In the genomic region with DNA sequence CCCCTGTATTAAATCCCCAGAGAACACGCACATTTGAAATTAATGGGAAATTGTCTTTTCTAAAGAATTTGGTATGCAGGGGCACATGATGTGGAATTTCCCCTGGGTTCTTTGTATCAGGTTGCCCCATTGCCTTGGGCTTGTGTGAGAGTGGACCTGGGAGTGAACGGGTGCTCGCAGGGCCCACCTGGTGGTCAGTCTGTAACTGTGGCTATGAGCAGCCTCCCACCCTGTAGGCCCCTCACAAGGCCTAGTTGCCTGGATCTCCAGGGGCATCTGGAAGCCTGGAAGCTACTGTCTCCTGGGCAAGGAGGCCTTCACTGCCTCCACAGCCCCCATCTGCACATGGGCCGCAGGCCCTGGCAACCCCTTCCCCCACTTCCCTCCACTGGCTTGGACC, we compare ENCODE assay signal across 19 cellular contexts. TPM values are rescaled to one million over a fixed set of nuclear protein-coding genes. Genes with fewer than 3 reads are reported as not detected.
DNase-seq lines count a peak whose midpoint lies in the region; ATAC-seq and TF ChIP-seq lines count a peak whose summit lies in the region.
"Had no signal": no experiment of that assay in that cellular context is flagged by ENCODE, and none has a peak within 500 bp of the region (broad histone marks: within the 10 kb centered on the region; RNA-seq: fewer than 3 reads in every experiment).

No MANE protein-coding gene starts in this region.

- no peaks in the 10 kb centered on the region for H3K27me3 Mint-ChIP-seq in central memory CD8-positive, alpha-beta T cell
- H3K27me3 Mint-ChIP-seq in nephron (ENCODE audit: low read depth), result peaks cover 5% of the 10 kb centered on the region
- H3K27me3 Mint-ChIP-seq: activated naive CD8-positive, alpha-beta T cell treated with anti-CD3 and anti-CD28 coated beads, Interleukin-2, amount 10 ng/mL, durations not matched to agents 7 days and 5 days had no signal

- H3K4me3 Mint-ChIP-seq in central memory CD8-positive, alpha-beta T cell, result no peak overlapping the region
- no peak overlapping the region for H3K4me3 Mint-ChIP-seq in nephron
- H3K4me3 Mint-ChIP-seq: activated naive CD8-positive, alpha-beta T cell treated with anti-CD3 and anti-CD28 coated beads, Interleukin-2, amount 10 ng/mL, durations not matched to agents 7 days and 5 days had no signal

- H3K9me3 Mint-ChIP-seq in central memory CD8-positive, alpha-beta T cell, result no peaks in the 10 kb centered on the region
- no peaks in the 10 kb centered on the region for H3K9me3 Mint-ChIP-seq in nephron
- H3K9me3 Mint-ChIP-seq: activated naive CD8-positive, alpha-beta T cell treated with anti-CD3 and anti-CD28 coated beads, Interleukin-2, amount 10 ng/mL, durations not matched to agents 7 days and 5 days had no signal

- ATAC-seq in central memory CD8-positive, alpha-beta T cell (replicated peaks; ENCODE audit: extremely low read depth, poor library complexity, severe bottlenecking), result no peak
- no peak for ATAC-seq in HG03280 (IDR thresholded peaks at IDR 0.05; ENCODE audit: unreplicated experiment)
- ATAC-seq: stimulated activated naive CD8-positive, alpha-beta T cell treated with anti-CD3 and anti-CD28 coated beads, Interleukin-15, Interleukin-2, amounts not matched to agents 100 U/mL and 50 U/mL, for 24 hours had no signal

- H3K4me1 Mint-ChIP-seq in central memory CD8-positive, alpha-beta T cell, result peaks cover 13% of the 10 kb centered on the region
- peaks cover 9% of the 10 kb centered on the region for H3K4me1 Mint-ChIP-seq in nephron

- no peaks in the 10 kb centered on the region for H3K36me3 Mint-ChIP-seq in central memory CD8-positive, alpha-beta T cell (ENCODE audit: insufficient read depth)
- H3K36me3 Mint-ChIP-seq in nephron (ENCODE audit: low read depth), result no peaks in the 10 kb centered on the region

- peak overlapping the region; percentile 36 for H3K27ac Mint-ChIP-seq in central memory CD8-positive, alpha-beta T cell (ENCODE audit: low read depth)
- no peak overlapping the region for H3K27ac Mint-ChIP-seq in nephron
- H3K27ac Mint-ChIP-seq: activated naive CD8-positive, alpha-beta T cell treated with anti-CD3 and anti-CD28 coated beads, Interleukin-2, amount 10 ng/mL, durations not matched to agents 7 days and 5 days had no signal

- CTCF ChIA-PET in HEK293T (lab: Yijun Ruan, JAX), result interaction anchor here (1.1 to 2.5 kb wide), 5 partner anchors 20 to 226 kb away, joined by 3 to 12 read pairs (median 5); no protein-coding TSS in a partner anchor

- POLR2A ChIA-PET in HEK293T (lab: Yijun Ruan, JAX), result no interaction called here

- peak; percentile 14 for DNase-seq in COLO829 (ENCODE audit: low spot score)
- peak; percentile 56 for DNase-seq in HEK293T (ENCODE audit: extremely low spot score)
- DNase-seq in central memory CD8-positive, alpha-beta T cell (ENCODE audit: low spot score in 2 of 2), result no peak
- no peak for DNase-seq in NCI-H2227 (lab: John Stamatoyannopoulos, UW; ENCODE audit: unreplicated experiment)
- no peak for DNase-seq in H4 (ENCODE audit: low spot score)
- no peak for DNase-seq in hippocampal formation (lab: John Stamatoyannopoulos, UW)
- DNase-seq: activated CD4-positive, alpha-beta T cell treated with anti-CD3 and anti-CD28 coated beads for 4 hours; activated naive CD8-positive, alpha-beta T cell treated with anti-CD3 and anti-CD28 coated beads, Interleukin-2, amount 10 ng/mL, durations not matched to agents 7 days and 5 days; activated T-cell treated with anti-CD3 and anti-CD28 coated beads for 4 hours; DMS79 treated with DMSO at 0.1 percent for 48 hours; Karpas-422; NCI-H1436 treated with DMSO at 0.1 percent for 48 hours; NCI-H526; ovary; RPMI8226; stimulated activated naive CD8-positive, alpha-beta T cell treated with anti-CD3 and anti-CD28 coated beads, Interleukin-15, Interleukin-2, amounts not matched to agents 100 U/mL and 50 U/mL, for 24 hours; T-helper 2 cell had no signal

- peak; percentile 15 to 26 (median 22) for TF ChIP-seq CTCF in nephron (IDR thresholded peaks at IDR 0.05; ENCODE audit: unreplicated experiment in 3 of 3)

TF ChIP-seq in HEK293T, 16 proteins besides CTCF, POLR2A, EP300 and RAD21:
- TF ChIP-seq LEF1 (IDR thresholded peaks at IDR 0.05; ENCODE audit: borderline replicate concordance), result no peak
- TF ChIP-seq NFRKB (IDR thresholded peaks at IDR 0.05), result no peak

RNA-seq across cellular contexts. Expression of a gene that starts 43.6 kb away (rescaled TPM):
- total RNA-seq in H4 (2014; rRNA removed; shearing (Covaris generic)), result 23.7 and 23.8 TPM in 2 replicates

Comparison
In these comparisons a context has a peak if more than half of its experiments do, and no peak if none do; other contexts are left out.
1. DNase-seq: peak in COLO829 (single experiment) and HEK293T (single experiment); none in central memory CD8-positive, alpha-beta T cell (0 of 2), NCI-H2227 (single experiment), H4 (single experiment) and hippocampal formation (0 of 2).